1 cellular context compared by ENCODE assay signal in the genomic region with DNA sequence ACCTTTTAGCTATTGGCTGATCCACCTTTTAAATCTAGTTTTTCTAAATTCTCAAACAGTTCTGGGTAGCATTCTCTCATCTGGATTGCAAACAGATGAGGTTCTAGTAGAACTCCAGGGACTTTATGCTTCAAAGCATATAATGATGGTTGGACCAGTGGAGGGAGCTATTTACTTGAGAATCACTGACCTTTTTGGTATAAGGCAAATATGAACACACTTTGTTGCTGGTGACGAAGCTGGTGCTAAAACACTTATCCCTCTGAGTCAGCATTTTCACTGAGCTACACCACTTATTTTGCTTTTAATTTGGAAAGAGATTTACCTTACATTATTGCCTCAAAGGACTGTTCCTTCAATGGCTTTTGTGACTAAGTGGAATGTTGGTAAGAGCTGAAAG.
TF ChIP-seq lines count a peak whose summit lies in the region.

No MANE protein-coding gene starts in this region.

TF ChIP-seq in GM23338, 12 proteins besides CTCF, POLR2A, EP300 and RAD21 (continued from another document):
- TF ChIP-seq, protein P1, sequence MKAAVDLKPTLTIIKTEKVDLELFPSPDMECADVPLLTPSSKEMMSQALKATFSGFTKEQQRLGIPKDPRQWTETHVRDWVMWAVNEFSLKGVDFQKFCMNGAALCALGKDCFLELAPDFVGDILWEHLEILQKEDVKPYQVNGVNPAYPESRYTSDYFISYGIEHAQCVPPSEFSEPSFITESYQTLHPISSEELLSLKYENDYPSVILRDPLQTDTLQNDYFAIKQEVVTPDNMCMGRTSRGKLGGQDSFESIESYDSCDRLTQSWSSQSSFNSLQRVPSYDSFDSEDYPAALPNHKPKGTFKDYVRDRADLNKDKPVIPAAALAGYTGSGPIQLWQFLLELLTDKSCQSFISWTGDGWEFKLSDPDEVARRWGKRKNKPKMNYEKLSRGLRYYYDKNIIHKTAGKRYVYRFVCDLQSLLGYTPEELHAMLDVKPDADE (IDR thresholded peaks at IDR 0.05) = no peak
- TF ChIP-seq CREB1 (CRISPR knock-in tag; IDR thresholded peaks at IDR 0.05; ENCODE audit: low read depth) (no peak), EZH2phosphoT487 (IDR thresholded peaks at IDR 0.05; ENCODE audit: unreplicated experiment) (no peak), ZNF114 (CRISPR knock-in tag; IDR thresholded peaks at IDR 0.05) (no peak), EZH2 (IDR thresholded peaks at IDR 0.05; ENCODE audit: low read depth, unreplicated experiment) (no peak), STAT1 (IDR thresholded peaks at IDR 0.05; ENCODE audit: unreplicated experiment) (no peak), ZNF331 (CRISPR knock-in tag; IDR thresholded peaks at IDR 0.05; ENCODE audit: low read depth) (no peak)
- TF ChIP-seq, protein P2, sequence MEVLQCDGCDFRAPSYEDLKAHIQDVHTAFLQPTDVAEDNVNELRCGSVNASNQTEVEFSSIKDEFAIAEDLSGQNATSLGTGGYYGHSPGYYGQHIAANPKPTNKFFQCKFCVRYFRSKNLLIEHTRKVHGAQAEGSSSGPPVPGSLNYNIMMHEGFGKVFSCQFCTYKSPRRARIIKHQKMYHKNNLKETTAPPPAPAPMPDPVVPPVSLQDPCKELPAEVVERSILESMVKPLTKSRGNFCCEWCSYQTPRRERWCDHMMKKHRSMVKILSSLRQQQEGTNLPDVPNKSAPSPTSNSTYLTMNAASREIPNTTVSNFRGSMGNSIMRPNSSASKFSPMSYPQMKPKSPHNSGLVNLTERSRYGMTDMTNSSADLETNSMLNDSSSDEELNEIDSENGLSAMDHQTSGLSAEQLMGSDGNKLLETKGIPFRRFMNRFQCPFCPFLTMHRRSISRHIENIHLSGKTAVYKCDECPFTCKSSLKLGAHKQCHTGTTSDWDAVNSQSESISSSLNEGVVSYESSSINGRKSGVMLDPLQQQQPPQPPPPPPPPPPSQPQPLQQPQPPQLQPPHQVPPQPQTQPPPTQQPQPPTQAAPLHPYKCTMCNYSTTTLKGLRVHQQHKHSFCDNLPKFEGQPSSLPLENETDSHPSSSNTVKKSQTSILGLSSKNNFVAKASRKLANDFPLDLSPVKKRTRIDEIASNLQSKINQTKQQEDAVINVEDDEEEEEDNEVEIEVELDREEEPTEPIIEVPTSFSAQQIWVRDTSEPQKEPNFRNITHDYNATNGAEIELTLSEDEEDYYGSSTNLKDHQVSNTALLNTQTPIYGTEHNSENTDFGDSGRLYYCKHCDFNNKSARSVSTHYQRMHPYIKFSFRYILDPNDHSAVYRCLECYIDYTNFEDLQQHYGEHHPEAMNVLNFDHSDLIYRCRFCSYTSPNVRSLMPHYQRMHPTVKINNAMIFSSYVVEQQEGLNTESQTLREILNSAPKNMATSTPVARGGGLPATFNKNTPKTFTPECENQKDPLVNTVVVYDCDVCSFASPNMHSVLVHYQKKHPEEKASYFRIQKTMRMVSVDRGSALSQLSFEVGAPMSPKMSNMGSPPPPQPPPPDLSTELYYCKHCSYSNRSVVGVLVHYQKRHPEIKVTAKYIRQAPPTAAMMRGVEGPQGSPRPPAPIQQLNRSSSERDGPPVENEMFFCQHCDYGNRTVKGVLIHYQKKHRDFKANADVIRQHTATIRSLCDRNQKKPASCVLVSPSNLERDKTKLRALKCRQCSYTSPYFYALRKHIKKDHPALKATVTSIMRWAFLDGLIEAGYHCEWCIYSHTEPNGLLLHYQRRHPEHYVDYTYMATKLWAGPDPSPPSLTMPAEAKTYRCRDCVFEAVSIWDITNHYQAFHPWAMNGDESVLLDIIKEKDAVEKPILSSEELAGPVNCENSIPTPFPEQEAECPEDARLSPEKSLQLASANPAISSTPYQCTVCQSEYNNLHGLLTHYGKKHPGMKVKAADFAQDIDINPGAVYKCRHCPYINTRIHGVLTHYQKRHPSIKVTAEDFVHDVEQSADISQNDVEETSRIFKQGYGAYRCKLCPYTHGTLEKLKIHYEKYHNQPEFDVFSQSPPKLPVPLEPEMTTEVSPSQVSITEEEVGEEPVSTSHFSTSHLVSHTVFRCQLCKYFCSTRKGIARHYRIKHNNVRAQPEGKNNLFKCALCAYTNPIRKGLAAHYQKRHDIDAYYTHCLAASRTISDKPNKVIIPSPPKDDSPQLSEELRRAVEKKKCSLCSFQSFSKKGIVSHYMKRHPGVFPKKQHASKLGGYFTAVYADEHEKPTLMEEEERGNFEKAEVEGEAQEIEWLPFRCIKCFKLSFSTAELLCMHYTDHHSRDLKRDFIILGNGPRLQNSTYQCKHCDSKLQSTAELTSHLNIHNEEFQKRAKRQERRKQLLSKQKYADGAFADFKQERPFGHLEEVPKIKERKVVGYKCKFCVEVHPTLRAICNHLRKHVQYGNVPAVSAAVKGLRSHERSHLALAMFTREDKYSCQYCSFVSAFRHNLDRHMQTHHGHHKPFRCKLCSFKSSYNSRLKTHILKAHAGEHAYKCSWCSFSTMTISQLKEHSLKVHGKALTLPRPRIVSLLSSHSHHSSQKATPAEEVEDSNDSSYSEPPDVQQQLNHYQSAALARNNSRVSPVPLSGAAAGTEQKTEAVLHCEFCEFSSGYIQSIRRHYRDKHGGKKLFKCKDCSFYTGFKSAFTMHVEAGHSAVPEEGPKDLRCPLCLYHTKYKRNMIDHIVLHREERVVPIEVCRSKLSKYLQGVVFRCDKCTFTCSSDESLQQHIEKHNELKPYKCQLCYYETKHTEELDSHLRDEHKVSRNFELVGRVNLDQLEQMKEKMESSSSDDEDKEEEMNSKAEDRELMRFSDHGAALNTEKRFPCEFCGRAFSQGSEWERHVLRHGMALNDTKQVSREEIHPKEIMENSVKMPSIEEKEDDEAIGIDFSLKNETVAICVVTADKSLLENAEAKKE (CRISPR knock-in tag; IDR thresholded peaks at IDR 0.05) = no peak
